Comparison of ENCODE assay signal across 1 cellular context in genomic region chr1:20654104-20654690, GRCh38.
TF ChIP-seq lines count a peak whose summit lies in the region.

No MANE protein-coding gene starts in this region.

TF ChIP-seq in H1, 55 proteins besides CTCF, POLR2A, EP300 and RAD21:
- TF ChIP-seq CEBPB (IDR thresholded peaks at IDR 0.05; ENCODE audit: low read depth, low read length) (no peak), BACH1 (IDR thresholded peaks at IDR 0.05; ENCODE audit: low read length) (no peak), TCF12 (IDR thresholded peaks at IDR 0.05; ENCODE audit: low read depth, low read length) (no peak), CHD7 (IDR thresholded peaks at IDR 0.05; ENCODE audit: insufficient replicate concordance, low read length) (no peak), CTBP2 (IDR thresholded peaks at IDR 0.05; ENCODE audit: borderline replicate concordance, insufficient read depth, insufficient read length, low read length) (no peak), SP1 (IDR thresholded peaks at IDR 0.05; ENCODE audit: low read depth, low read length) (no peak), GABPA (IDR thresholded peaks at IDR 0.05; ENCODE audit: borderline replicate concordance, insufficient read depth, low read length) (no peak), RNF2 (IDR thresholded peaks at IDR 0.05; ENCODE audit: borderline replicate concordance, low read depth, low read length, missing control alignments, poor library complexity, severe bottlenecking) (no peak), SP2 (IDR thresholded peaks at IDR 0.05; ENCODE audit: low read length) (no peak), ATF3 (IDR thresholded peaks at IDR 0.05; ENCODE audit: insufficient read depth, low read depth, low read length) (no peak), BRCA1 (IDR thresholded peaks at IDR 0.05; ENCODE audit: low read depth, low read length) (no peak), POU5F1 (IDR thresholded peaks at IDR 0.05; ENCODE audit: low read depth, low read length) (no peak), JUN (IDR thresholded peaks at IDR 0.05; ENCODE audit: low read depth, low read length) (no peak), MAFK (IDR thresholded peaks at IDR 0.05; ENCODE audit: low read depth, low read length) (no peak), TBP (IDR thresholded peaks at IDR 0.05; ENCODE audit: low read depth, low read length) (no peak), POLR2AphosphoS5 (IDR thresholded peaks at IDR 0.05; ENCODE audit: low read depth, low read length) (no peak), CHD2 (IDR thresholded peaks at IDR 0.05; ENCODE audit: low read length) (no peak), HDAC6 (IDR thresholded peaks at IDR 0.05; ENCODE audit: low read depth, low read length) (no peak), JUND (IDR thresholded peaks at IDR 0.05; ENCODE audit: low read length) (no peak), ZNF274 (IDR thresholded peaks at IDR 0.05; ENCODE audit: borderline replicate concordance, extremely low read depth, low read length) (no peak)
